ENCODE assay signal across 11 cellular contexts in genomic region chr20:60037120-60037499, GRCh38.
DNase-seq lines count a peak whose midpoint lies in the region; ATAC-seq and TF ChIP-seq lines count a peak whose summit lies in the region.
"Had no signal": no experiment of that assay in that cellular context is flagged by ENCODE, and none has a peak within 500 bp of the region (broad histone marks: within the 10 kb centered on the region; RNA-seq: fewer than 3 reads in every experiment).

No MANE protein-coding gene starts in this region.

- TF ChIP-seq CTCF in chondrocyte (IDR thresholded peaks at IDR 0.05) (peak; percentile 67), progenitor cell of endocrine pancreas (IDR thresholded peaks at IDR 0.05; ENCODE audit: unreplicated experiment) (peak; percentile 29)

- ATAC-seq in HG02610 (IDR thresholded peaks at IDR 0.05; ENCODE audit: unreplicated experiment) = no peak
- ATAC-seq in GM18519 (IDR thresholded peaks at IDR 0.05; ENCODE audit: low FRiP score, unreplicated experiment) = no peak

- peak; percentile 78 for DNase-seq in EH (ENCODE audit: low read depth)
- DNase-seq in Kasumi-1 (lab: John Stamatoyannopoulos, UW) = peak; percentile 30 to 40
- no peak for DNase-seq in chondrocyte (ENCODE audit: low spot score)
- no peak for DNase-seq in progenitor cell of endocrine pancreas (ENCODE audit: low spot score, unreplicated experiment)
- no peak for DNase-seq in CD1c-positive myeloid dendritic cell (ENCODE audit: extremely low spot score)
- DNase-seq: activated naive CD8-positive, alpha-beta T cell treated with anti-CD3 and anti-CD28 coated beads, Interleukin-2, amount 10 ng/mL, durations not matched to agents 7 days and 5 days; hippocampal formation; small intestine had no signal

- H3K4me1 Mint-ChIP-seq in chondrocyte (ENCODE audit: low read depth) = peaks cover 35% of the 10 kb centered on the region
- peaks cover 43% of the 10 kb centered on the region for H3K4me1 Mint-ChIP-seq in progenitor cell of endocrine pancreas (ENCODE audit: low read depth)
- H3K4me1 Mint-ChIP-seq: activated naive CD8-positive, alpha-beta T cell treated with anti-CD3 and anti-CD28 coated beads, Interleukin-2, amount 10 ng/mL, durations not matched to agents 7 days and 5 days had no signal

- H3K9me3 Mint-ChIP-seq in chondrocyte (ENCODE audit: low read depth) (no peaks in the 10 kb centered on the region), progenitor cell of endocrine pancreas (ENCODE audit: low read depth) (no peaks in the 10 kb centered on the region)

- H3K36me3 Mint-ChIP-seq in chondrocyte (ENCODE audit: low read depth) (peaks cover 1% of the 10 kb centered on the region), progenitor cell of endocrine pancreas (ENCODE audit: insufficient read depth) (no peaks in the 10 kb centered on the region)
- H3K36me3 Mint-ChIP-seq: activated naive CD8-positive, alpha-beta T cell treated with anti-CD3 and anti-CD28 coated beads, Interleukin-2, amount 10 ng/mL, durations not matched to agents 7 days and 5 days had no signal

- H3K4me3 Mint-ChIP-seq in chondrocyte (ENCODE audit: unreplicated experiment) = no peak overlapping the region
- H3K4me3 Mint-ChIP-seq in progenitor cell of endocrine pancreas (ENCODE audit: low read depth) = no peak overlapping the region
- H3K4me3 Mint-ChIP-seq: activated naive CD8-positive, alpha-beta T cell treated with anti-CD3 and anti-CD28 coated beads, Interleukin-2, amount 10 ng/mL, durations not matched to agents 7 days and 5 days; T-helper 1 cell treated with Interleukin-12 subunit alpha and Interleukin-12 subunit beta and Interleukin-4 antibody, amounts not matched to agents 30 μg/mL and 1 μg/mL, for 36 hours had no signal

- H3K27me3 Mint-ChIP-seq in chondrocyte (ENCODE audit: low read depth) = no peaks in the 10 kb centered on the region
- H3K27me3 Mint-ChIP-seq in progenitor cell of endocrine pancreas = peaks cover 54% of the 10 kb centered on the region

- H3K27ac Mint-ChIP-seq in chondrocyte (ENCODE audit: unreplicated experiment) (no peak overlapping the region), progenitor cell of endocrine pancreas (peak overlapping the region; percentile 53)
- H3K27ac Mint-ChIP-seq: activated naive CD8-positive, alpha-beta T cell treated with anti-CD3 and anti-CD28 coated beads, Interleukin-2, amount 10 ng/mL, durations not matched to agents 7 days and 5 days; T-helper 1 cell treated with Interleukin-12 subunit alpha and Interleukin-12 subunit beta and Interleukin-4 antibody, amounts not matched to agents 30 μg/mL and 1 μg/mL, for 36 hours had no signal

Comparison
In these comparisons a context has a peak if more than half of its experiments do, and no peak if none do; other contexts are left out.
1. DNase-seq: peak in EH (single experiment) and Kasumi-1 (2 of 2); none in chondrocyte (single experiment), progenitor cell of endocrine pancreas (single experiment) and CD1c-positive myeloid dendritic cell (single experiment).